ENCODE assay signal across 23 cellular contexts in the genomic region with DNA sequence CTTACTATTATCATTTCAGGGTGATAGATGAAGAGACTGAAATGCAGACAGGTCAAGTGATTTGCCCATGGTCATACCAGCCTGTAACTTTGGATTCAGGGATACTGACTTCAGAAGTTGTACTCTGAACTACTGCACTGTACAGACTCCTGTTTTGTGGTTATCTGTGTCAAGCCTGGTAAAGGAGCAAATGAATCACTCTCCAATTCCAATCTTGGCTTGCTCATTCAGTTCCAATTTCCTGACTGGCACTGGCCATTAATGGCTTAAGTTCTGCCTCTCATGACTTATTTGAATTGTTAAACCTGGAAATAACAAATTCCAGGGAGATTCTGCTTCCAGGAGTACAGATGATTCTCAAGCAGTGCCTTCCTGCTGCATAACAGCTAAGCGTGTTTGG. TPM values are rescaled to one million over a fixed set of nuclear protein-coding genes. Genes with fewer than 3 reads are reported as not detected.
"Had no signal": no experiment of that assay in that cellular context is flagged by ENCODE, and none has a peak within 500 bp of the region (broad histone marks: within the 10 kb centered on the region; RNA-seq: fewer than 3 reads in every experiment).

No MANE protein-coding gene starts in this region.

- ATAC-seq: body of pancreas; esophagus mucosa; gastroesophageal sphincter; heart left ventricle; left lobe of liver; lower lobe of right lung; naive thymus-derived CD8-positive, alpha-beta T cell had no signal

- H3K4me2 ChIP-seq: neural progenitor cell had no signal

- H3K27ac ChIP-seq: body of pancreas, gastroesophageal sphincter, heart left ventricle, lower lobe of right lung, neural progenitor cell, sigmoid colon, thoracic aorta, upper lobe of left lung had no signal

- H3K27me3 ChIP-seq: body of pancreas, gastroesophageal sphincter, heart left ventricle, neural progenitor cell, sigmoid colon, upper lobe of left lung had no signal

- H3K4me3 ChIP-seq: body of pancreas, gastroesophageal sphincter, heart left ventricle, lower lobe of right lung, neural progenitor cell, sigmoid colon, thoracic aorta, upper lobe of left lung had no signal

- H3K9ac ChIP-seq: neural progenitor cell had no signal

- H2AFZ ChIP-seq: neural progenitor cell had no signal

- DNase-seq: activated CD4-positive, alpha-beta T cell treated with anti-CD3 and anti-CD28 coated beads for 4 hours; activated CD4-positive, alpha-beta T cell treated with anti-CD3 and anti-CD28 coated beads, Interleukin-2, amount 50 U/mL, for 48 hours; activated CD4-positive, CD25-positive, alpha-beta regulatory T cell; activated CD8-positive, alpha-beta memory T cell treated with anti-CD3 and anti-CD28 coated beads, Interleukin-2, amount 50 U/mL, for 48 hours; activated effector memory CD4-positive, alpha-beta T cell treated with anti-CD3 and anti-CD28 coated beads, Interleukin-2, amount 50 U/mL, for 16 hours; activated naive CD4-positive, alpha-beta T cell treated with anti-CD3 and anti-CD28 coated beads, Interleukin-2, amount 10 ng/mL, durations not matched to agents 7 days and 5 days; body of pancreas; caudate nucleus; dermis blood vessel endothelial cell; effector CD8-positive, alpha-beta T cell; heart left ventricle; lower lobe of right lung; naive thymus-derived CD8-positive, alpha-beta T cell; retina; sigmoid colon; stimulated activated CD4-positive, alpha-beta T cell treated with anti-CD3 and anti-CD28 coated beads, Interleukin-4, amount 100 ng/mL, for 1 hour; stimulated activated naive CD4-positive, alpha-beta T cell; upper lobe of left lung had no signal

- H3K36me3 ChIP-seq: gastroesophageal sphincter, heart left ventricle, lower lobe of right lung, neural progenitor cell, sigmoid colon, thoracic aorta, upper lobe of left lung had no signal

- H3K4me1 ChIP-seq: body of pancreas, gastroesophageal sphincter, heart left ventricle, lower lobe of right lung, neural progenitor cell, sigmoid colon, upper lobe of left lung had no signal

- H3K9me3 ChIP-seq: body of pancreas, lower lobe of right lung, thoracic aorta, upper lobe of left lung had no signal

RNA-seq across cellular contexts. Expression of a gene that starts 45.4 kb away (rescaled TPM):
- polyA plus RNA-seq: naive thymus-derived CD8-positive, alpha-beta T cell had no signal
